In genomic region chr5:72392326-72392733, GRCh38 we compare ENCODE assay signal across 14 cellular contexts.
A peak's percentile ranks its signal among the peaks of the same experiment; 100 is the strongest.
DNase-seq lines count a peak whose midpoint lies in the region; ATAC-seq and TF ChIP-seq lines count a peak whose summit lies in the region.
"Had no signal": no experiment of that assay in that cellular context is flagged by ENCODE, and none has a peak within 500 bp of the region (broad histone marks: within the 10 kb centered on the region; RNA-seq: fewer than 3 reads in every experiment).

No MANE protein-coding gene starts in this region.

- WGBS in heart left ventricle, 4 donors: 12 to 36% (median 30%) methylated on average over 1 of the region's 1 CpG

- H3K9me3 Mint-ChIP-seq in natural killer cell treated with Interleukin-12 subunit alpha and Interleukin-12 subunit beta and Interleukin-15 and Interleukin-18, amount 100 ng/mL, for 72 hours: no peaks in the 10 kb centered on the region
- H3K9me3 Mint-ChIP-seq: effector memory CD8-positive, alpha-beta T cell had no signal

- H3K27ac Mint-ChIP-seq in natural killer cell treated with Interleukin-12 subunit alpha and Interleukin-12 subunit beta and Interleukin-15 and Interleukin-18, amount 100 ng/mL, for 72 hours: no peak overlapping the region
- H3K27ac Mint-ChIP-seq: activated CD8-positive, alpha-beta memory T cell treated with anti-CD3 and anti-CD28 coated beads, Interleukin-2, amount 10 ng/mL, durations not matched to agents 7 days and 5 days; CD4-positive, CD25-positive, alpha-beta regulatory T cell; effector memory CD8-positive, alpha-beta T cell; naive B cell had no signal

- no peaks in the 10 kb centered on the region for H3K36me3 Mint-ChIP-seq in natural killer cell treated with Interleukin-12 subunit alpha and Interleukin-12 subunit beta and Interleukin-15 and Interleukin-18, amount 100 ng/mL, for 72 hours
- H3K36me3 Mint-ChIP-seq: activated CD8-positive, alpha-beta memory T cell treated with anti-CD3 and anti-CD28 coated beads, Interleukin-2, amount 10 ng/mL, durations not matched to agents 7 days and 5 days; CD4-positive, CD25-positive, alpha-beta regulatory T cell; naive B cell had no signal

- H3K4me3 ChIP-seq in heart left ventricle (no peak overlapping the region), retinal pigment epithelial cell (ENCODE audit: low read length) (no peak overlapping the region), dorsolateral prefrontal cortex (no peak overlapping the region)

- H3K4me1 ChIP-seq in heart left ventricle: peaks cover 0 to 54% (median 27%) of the 10 kb centered on the region in 12 donors

- H3K4me3 Mint-ChIP-seq in natural killer cell treated with Interleukin-12 subunit alpha and Interleukin-12 subunit beta and Interleukin-15 and Interleukin-18, amount 100 ng/mL, for 72 hours: no peak overlapping the region
- H3K4me3 Mint-ChIP-seq: activated CD8-positive, alpha-beta memory T cell treated with anti-CD3 and anti-CD28 coated beads, Interleukin-2, amount 10 ng/mL, durations not matched to agents 7 days and 5 days; CD4-positive, CD25-positive, alpha-beta regulatory T cell; effector memory CD8-positive, alpha-beta T cell; naive B cell had no signal

- peaks cover 18 to 49% of the 10 kb centered on the region in 2 donors for H3K27me3 Mint-ChIP-seq in natural killer cell treated with Interleukin-12 subunit alpha and Interleukin-12 subunit beta and Interleukin-15 and Interleukin-18, amount 100 ng/mL, for 72 hours

- no peaks in the 10 kb centered on the region for H3K4me1 Mint-ChIP-seq in natural killer cell treated with Interleukin-12 subunit alpha and Interleukin-12 subunit beta and Interleukin-15 and Interleukin-18, amount 100 ng/mL, for 72 hours (ENCODE audit: low read depth in 2 of 2)
- H3K4me1 Mint-ChIP-seq: activated CD8-positive, alpha-beta memory T cell treated with anti-CD3 and anti-CD28 coated beads, Interleukin-2, amount 10 ng/mL, durations not matched to agents 7 days and 5 days; CD4-positive, CD25-positive, alpha-beta regulatory T cell; naive B cell had no signal

- H3K9me3 ChIP-seq in heart left ventricle: no peaks in the 10 kb centered on the region

- H3K27me3 ChIP-seq in heart left ventricle (no peaks in the 10 kb centered on the region), dorsolateral prefrontal cortex (no peaks in the 10 kb centered on the region)

- H3K27ac ChIP-seq in heart left ventricle (peak overlapping the region in 11 of 12 donors; percentile 24 to 89 (median 69)), dorsolateral prefrontal cortex (no peak overlapping the region)

- TF ChIP-seq POLR2A in heart left ventricle (IDR thresholded peaks at IDR 0.05): no peak

- intact Hi-C loops in heart left ventricle (cut with DNase I): loop anchor here in 1 of 10 donors (5.0 to 10.0 kb wide), 2 partner anchors 35 to 112 kb away; partner anchors contain the start of gene ZNF366
- intact Hi-C loops in dorsolateral prefrontal cortex (cut with DNase I): no loop called here

- peak; percentile 82 to 92 (median 92) for ATAC-seq in heart left ventricle
- ATAC-seq in natural killer cell treated with Interleukin-12 subunit alpha and Interleukin-12 subunit beta and Interleukin-15 and Interleukin-18, amount 100 ng/mL, for 72 hours: no peak
- ATAC-seq: activated CD8-positive, alpha-beta memory T cell treated with anti-CD3 and anti-CD28 coated beads, Interleukin-2, amount 10 ng/mL, durations not matched to agents 7 days and 5 days; effector memory CD8-positive, alpha-beta T cell had no signal

- DNase-seq in EH (ENCODE audit: low read depth) (peak; percentile 59), amniotic stem cell (lab: John Stamatoyannopoulos, UW) (peak; percentile 5), heart left ventricle (peak in 1 of 5 donors; percentile 33), retinal pigment epithelial cell (ENCODE audit: low read depth) (peak; percentile 85), COLO668 (lab: John Stamatoyannopoulos, UW; ENCODE audit: unreplicated experiment) (no peak), islet precursor cell (no peak), dorsolateral prefrontal cortex (no peak)
- no peak for DNase-seq in natural killer cell treated with Interleukin-12 subunit alpha and Interleukin-12 subunit beta and Interleukin-15 and Interleukin-18, amount 100 ng/mL, for 72 hours (ENCODE audit: low spot score)
- DNase-seq: activated CD8-positive, alpha-beta memory T cell treated with anti-CD3 and anti-CD28 coated beads, Interleukin-2, amount 10 ng/mL, durations not matched to agents 7 days and 5 days; CD4-positive, CD25-positive, alpha-beta regulatory T cell; effector memory CD8-positive, alpha-beta T cell; naive B cell; stimulated activated CD4-positive, alpha-beta T cell treated with anti-CD3 and anti-CD28 coated beads, Interleukin-12 subunit alpha, Interleukin-12 subunit beta, amount 100 ng/mL, for 4 hours; T-helper 9 cell had no signal

- H3K36me3 ChIP-seq in heart left ventricle: no peaks in the 10 kb centered on the region

- TF ChIP-seq CTCF in heart left ventricle (IDR thresholded peaks at IDR 0.05) (no peak), retinal pigment epithelial cell (conservative IDR thresholded peaks at IDR 0.05; ENCODE audit: low read depth, low read length) (no peak), dorsolateral prefrontal cortex (IDR thresholded peaks at IDR 0.05 in 54 of 56, conservative IDR thresholded peaks at IDR 0.05 in 2 of 56; ENCODE audit: low read depth in 1 of 56, partially characterized antibody in 56 of 56) (no peak)

Comparison
In these comparisons a context has a peak if more than half of its experiments do, and no peak if none do; other contexts are left out.
1. DNase-seq: peak in EH (single experiment), amniotic stem cell (single experiment) and retinal pigment epithelial cell (single experiment); none in COLO668 (single experiment), natural killer cell treated with Interleukin-12 subunit alpha and Interleukin-12 subunit beta and Interleukin-15 and Interleukin-18, amount 100 ng/mL, for 72 hours (single experiment), islet precursor cell (single experiment) and dorsolateral prefrontal cortex (0 of 10).
2. ATAC-seq: peak in heart left ventricle (4 of 4); none in natural killer cell treated with Interleukin-12 subunit alpha and Interleukin-12 subunit beta and Interleukin-15 and Interleukin-18, amount 100 ng/mL, for 72 hours (0 of 2).
3. H3K27ac ChIP-seq: peak in heart left ventricle (11 of 12); none in dorsolateral prefrontal cortex (0 of 59).